16 cellular contexts compared by ENCODE assay signal in genomic region chr4:79015406-79015805, GRCh38.
DNase-seq lines count a peak whose midpoint lies in the region.
"Had no signal": no experiment of that assay in that cellular context is flagged by ENCODE, and none has a peak within 500 bp of the region (broad histone marks: within the 10 kb centered on the region; RNA-seq: fewer than 3 reads in every experiment).

No MANE protein-coding gene starts in this region.

- DNase-seq in DMS 273 treated with DMSO at 0.1 percent for 48 hours (lab: John Stamatoyannopoulos, UW) (peak; percentile 68), NCI-H2171 (lab: John Stamatoyannopoulos, UW) (peak; percentile 53), NCI-H69 (lab: John Stamatoyannopoulos, UW) (peak; percentile 51), cerebellar nuclear complex (lab: John Stamatoyannopoulos, UW) (peak; percentile 72 to 83), COR-L47 (lab: John Stamatoyannopoulos, UW) (no peak), GM19238 (ENCODE audit: insufficient read length, low spot score) (no peak), SKM-1 (lab: John Stamatoyannopoulos, UW; ENCODE audit: unreplicated experiment) (no peak)
- DNase-seq in activated naive CD4-positive, alpha-beta T cell treated with Interleukin-2 at 50 U/mL for 16 hours = no peak
- DNase-seq: 8988T; AML-193; Calu3; CD4-positive, CD25-positive, alpha-beta regulatory T cell; DMS153; DMS79 treated with DMSO at 0.1 percent for 48 hours; EL; GDM1 had no signal

Comparison
In these comparisons a context has a peak if more than half of its experiments do, and no peak if none do; other contexts are left out.
1. DNase-seq: peak in DMS 273 treated with DMSO at 0.1 percent for 48 hours (single experiment), NCI-H2171 (single experiment), NCI-H69 (single experiment) and cerebellar nuclear complex (2 of 2); none in COR-L47 (single experiment), activated naive CD4-positive, alpha-beta T cell treated with Interleukin-2 at 50 U/mL for 16 hours (single experiment), GM19238 (single experiment) and SKM-1 (single experiment).